In genomic region chr15:37581866-37582532, GRCh38 we compare ENCODE assay signal across 19 cellular contexts.
"Had no signal": no experiment of that assay in that cellular context is flagged by ENCODE, and none has a peak within 500 bp of the region (broad histone marks: within the 10 kb centered on the region; RNA-seq: fewer than 3 reads in every experiment).

No MANE protein-coding gene starts in this region.

- H3K27me3 ChIP-seq: gastrocnemius medialis, neutrophil, thyroid gland, upper lobe of left lung, vagina had no signal

- H3K36me3 ChIP-seq: gastrocnemius medialis, neutrophil, thyroid gland, upper lobe of left lung, vagina had no signal

- H3K4me1 Mint-ChIP-seq: naive B cell, nephron had no signal

- H3K27ac Mint-ChIP-seq: naive B cell, nephron had no signal

- H3K36me3 Mint-ChIP-seq: naive B cell had no signal

- H3K4me1 ChIP-seq: gastrocnemius medialis, psoas muscle, thyroid gland, upper lobe of left lung, vagina had no signal

- H3K9me3 ChIP-seq: gastrocnemius medialis, psoas muscle, thyroid gland, vagina had no signal

- DNase-seq: effector CD8-positive, alpha-beta T cell; gastrocnemius medialis; glutamatergic neuron; left colon; left ventricle myocardium superior; naive B cell; psoas muscle; retina; stimulated activated CD4-positive, alpha-beta T cell treated with anti-CD3 and anti-CD28 coated beads, Interleukin-2, amount 100 ng/mL, for 24 hours; stimulated activated naive CD4-positive, alpha-beta T cell treated with Interleukin-2 at 50 U/mL for 16 hours; thyroid gland had no signal

- H3K27ac ChIP-seq: coronary artery, gastrocnemius medialis, neutrophil, psoas muscle, thyroid gland, upper lobe of left lung, vagina had no signal

- H3K4me3 ChIP-seq: coronary artery, gastrocnemius medialis, lung, psoas muscle, thyroid gland, upper lobe of left lung, vagina had no signal

- ATAC-seq: esophagus mucosa, gastrocnemius medialis, left colon, left ventricle myocardium superior, psoas muscle, sciatic nerve had no signal

- H3K27me3 Mint-ChIP-seq: naive B cell had no signal

- H3K4me3 Mint-ChIP-seq: naive B cell, nephron had no signal
